In the genomic region with DNA sequence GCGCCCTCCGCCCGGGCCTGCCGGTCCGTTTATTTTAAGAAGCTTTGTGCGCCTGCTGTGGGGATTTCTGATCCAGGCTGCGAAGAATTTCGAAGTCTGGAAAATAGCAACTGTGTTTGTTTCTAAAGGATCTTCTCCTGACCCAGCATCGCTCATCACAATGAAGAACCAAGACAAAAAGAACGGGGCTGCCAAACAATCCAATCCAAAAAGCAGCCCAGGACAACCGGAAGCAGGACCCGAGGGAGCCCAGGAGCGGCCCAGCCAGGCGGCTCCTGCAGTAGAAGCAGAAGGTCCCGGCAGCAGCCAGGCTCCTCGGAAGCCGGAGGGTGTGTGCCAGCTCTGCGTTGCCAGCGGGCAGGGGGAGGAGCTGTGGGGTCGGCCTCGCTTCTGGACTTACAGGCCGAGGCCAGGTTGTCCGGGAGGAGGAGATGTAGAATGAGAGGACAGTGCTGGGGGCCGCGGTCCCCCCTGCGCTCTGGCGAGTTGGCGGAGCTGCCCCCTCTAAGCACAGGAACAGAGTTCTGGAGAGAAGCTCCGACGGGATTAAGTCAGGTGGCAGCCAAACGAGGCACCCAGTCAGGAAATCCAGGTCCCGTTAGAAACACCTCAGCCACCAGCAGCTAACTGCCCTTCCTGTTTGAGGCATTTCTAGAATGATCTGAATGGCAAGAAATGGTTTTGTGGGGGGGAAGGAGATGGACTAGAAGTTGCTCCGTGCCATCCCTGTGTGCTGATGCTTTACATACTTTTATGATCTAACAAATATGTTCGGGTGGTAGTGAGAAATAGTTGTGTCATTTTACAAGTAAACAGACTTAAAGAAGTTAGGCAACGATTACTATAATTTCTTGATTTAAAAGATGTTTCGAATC, we compare ENCODE assay signal across 8 cellular contexts. TPM values are rescaled to one million over a fixed set of nuclear protein-coding genes. Genes with fewer than 3 reads are reported as not detected.
A peak's percentile ranks its signal among the peaks of the same experiment; 100 is the strongest.
DNase-seq lines count a peak whose midpoint lies in the region; ATAC-seq and TF ChIP-seq lines count a peak whose summit lies in the region.

No MANE protein-coding gene starts in this region.

- H3K4me1 Mint-ChIP-seq in activated naive CD4-positive, alpha-beta T cell treated with anti-CD3 and anti-CD28 coated beads, Interleukin-2, amount 10 ng/mL, durations not matched to agents 7 days and 5 days = peaks cover 53% of the 10 kb centered on the region
- peaks cover 11% of the 10 kb centered on the region for H3K4me1 Mint-ChIP-seq in glutamatergic neuron (ENCODE audit: low read depth, unreplicated experiment)

- H3K27ac ChIP-seq in 22Rv1 = peak overlapping the region; percentile 90

- TF ChIP-seq CTCF in 22Rv1 (IDR thresholded peaks at IDR 0.05) = no peak
- TF ChIP-seq CTCF in glutamatergic neuron (IDR thresholded peaks at IDR 0.05; ENCODE audit: partially characterized antibody, unreplicated experiment) = no peak
- no peak for TF ChIP-seq CTCF in omental fat pad (IDR thresholded peaks at IDR 0.05)

- H3K27ac Mint-ChIP-seq in activated naive CD4-positive, alpha-beta T cell treated with anti-CD3 and anti-CD28 coated beads, Interleukin-2, amount 10 ng/mL, durations not matched to agents 7 days and 5 days = peak overlapping the region; percentile 88
- H3K27ac Mint-ChIP-seq in glutamatergic neuron (ENCODE audit: unreplicated experiment) = peak overlapping the region; percentile 92

- CTCF ChIA-PET in activated naive CD4-positive, alpha-beta T cell treated with anti-CD3 and anti-CD28 coated beads, Interleukin-2, amount 10 ng/mL, durations not matched to agents 7 days and 5 days (lab: Charles Lee) = interaction anchor here (0.6 to 1.5 kb wide), 5 partner anchors 16 to 192 kb away, joined by 3 to 7 read pairs (median 3); no protein-coding TSS in a partner anchor

- H3K36me3 Mint-ChIP-seq in activated naive CD4-positive, alpha-beta T cell treated with anti-CD3 and anti-CD28 coated beads, Interleukin-2, amount 10 ng/mL, durations not matched to agents 7 days and 5 days = peaks cover 42% of the 10 kb centered on the region
- no peaks in the 10 kb centered on the region for H3K36me3 Mint-ChIP-seq in glutamatergic neuron (ENCODE audit: unreplicated experiment)

- H3K27me3 Mint-ChIP-seq in activated naive CD4-positive, alpha-beta T cell treated with anti-CD3 and anti-CD28 coated beads, Interleukin-2, amount 10 ng/mL, durations not matched to agents 7 days and 5 days = peaks cover 4% of the 10 kb centered on the region
- peaks cover 5% of the 10 kb centered on the region for H3K27me3 Mint-ChIP-seq in glutamatergic neuron (ENCODE audit: unreplicated experiment)

- peak; percentile 9 for ATAC-seq in GM18499 (IDR thresholded peaks at IDR 0.05; ENCODE audit: insufficient read depth, unreplicated experiment)
- ATAC-seq in omental fat pad (ENCODE audit: low FRiP score) = peak; percentile 63

- H3K4me3 Mint-ChIP-seq in activated naive CD4-positive, alpha-beta T cell treated with anti-CD3 and anti-CD28 coated beads, Interleukin-2, amount 10 ng/mL, durations not matched to agents 7 days and 5 days = peak overlapping the region; percentile 91
- H3K4me3 Mint-ChIP-seq in glutamatergic neuron (ENCODE audit: unreplicated experiment) = peak overlapping the region; percentile 92

- peak; percentile 10 for DNase-seq in NCI-H345 (lab: John Stamatoyannopoulos, UW)
- peak; percentile 55 for DNase-seq in activated naive CD4-positive, alpha-beta T cell treated with anti-CD3 and anti-CD28 coated beads, Interleukin-2, amount 10 ng/mL, durations not matched to agents 7 days and 5 days
- peak; percentile 74 for DNase-seq in glutamatergic neuron
- DNase-seq in omental fat pad (ENCODE audit: low spot score) = no peak
- no peak for DNase-seq in NCI-H1930 (lab: John Stamatoyannopoulos, UW)
- no peak for DNase-seq in H4 (ENCODE audit: low spot score)

- no peaks in the 10 kb centered on the region for H3K9me3 Mint-ChIP-seq in activated naive CD4-positive, alpha-beta T cell treated with anti-CD3 and anti-CD28 coated beads, Interleukin-2, amount 10 ng/mL, durations not matched to agents 7 days and 5 days
- peaks cover 8% of the 10 kb centered on the region for H3K9me3 Mint-ChIP-seq in glutamatergic neuron (ENCODE audit: unreplicated experiment)

RNA-seq across cellular contexts. Expression of a gene that starts 0.9 kb away (rescaled TPM):
- total RNA-seq in glutamatergic neuron (ENCODE audit: unreplicated experiment) (48.6 TPM), omental fat pad (10 to 100 TPM; 41.9 to 80.8 (median 49.0) TPM)
- 47.5 and 50.4 TPM in 2 replicates for total RNA-seq in H4 (2014; rRNA removed; shearing (Covaris generic))

RNA-seq across cellular contexts. Expression of a gene that starts 20.0 kb away (rescaled TPM):
- 34.4 TPM for total RNA-seq in glutamatergic neuron (ENCODE audit: unreplicated experiment)
- total RNA-seq in omental fat pad = 1 to 10 TPM; 2.6 to 5.5 (median 3.1) TPM
- 25.1 and 36.3 TPM in 2 replicates for total RNA-seq in H4 (2014; rRNA removed; shearing (Covaris generic))

RNA-seq across cellular contexts. Expression of a gene that starts 25.0 kb away (rescaled TPM):
- total RNA-seq in glutamatergic neuron (ENCODE audit: unreplicated experiment) = 2.7 TPM
- total RNA-seq in omental fat pad = 1 to 10 TPM in 3 of 4 donors, under 1 TPM in 1; 0.60 to 1.9 (median 1.2) TPM
- total RNA-seq in H4 (2014; rRNA removed; shearing (Covaris generic)) = 2.6 and 4.3 TPM in 2 replicates

RNA-seq across cellular contexts. Expression of a gene that starts 28.5 kb away (rescaled TPM):
- total RNA-seq in glutamatergic neuron (ENCODE audit: unreplicated experiment) (not detected), omental fat pad (not detected)
- not detected in 2 replicates for total RNA-seq in H4 (2014; rRNA removed; shearing (Covaris generic))

RNA-seq across cellular contexts. Expression of a gene that starts 41.7 kb away (rescaled TPM):
- total RNA-seq in glutamatergic neuron (ENCODE audit: unreplicated experiment) (21.8 TPM), omental fat pad (10 to 100 TPM in 3 of 4 donors, 1 to 10 TPM in 1; 8.8 to 15.4 (median 11.3) TPM)
- 3.5 and 8.1 TPM in 2 replicates for total RNA-seq in H4 (2014; rRNA removed; shearing (Covaris generic))

Comparison
In these comparisons a context has a peak if more than half of its experiments do, and no peak if none do; other contexts are left out.
1. DNase-seq: peak in NCI-H345 (single experiment), activated naive CD4-positive, alpha-beta T cell treated with anti-CD3 and anti-CD28 coated beads, Interleukin-2, amount 10 ng/mL, durations not matched to agents 7 days and 5 days (single experiment) and glutamatergic neuron (single experiment); none in omental fat pad (single experiment), NCI-H1930 (0 of 2) and H4 (single experiment).